In genomic region chr3:177692304-177692703, GRCh38 we compare ENCODE assay signal across 24 cellular contexts.
"Had no signal": no experiment of that assay in that cellular context is flagged by ENCODE, and none has a peak within 500 bp of the region (broad histone marks: within the 10 kb centered on the region; RNA-seq: fewer than 3 reads in every experiment).

No MANE protein-coding gene starts in this region.

- H3K4me3 ChIP-seq: neural progenitor cell, ovary, psoas muscle, right lobe of liver, sigmoid colon, stomach, thoracic aorta, thyroid gland, tibial nerve, upper lobe of left lung, vagina had no signal

- H3K79me2 ChIP-seq: parathyroid adenoma had no signal

- H3K27ac ChIP-seq: neural progenitor cell, ovary, parathyroid adenoma, psoas muscle, right lobe of liver, sigmoid colon, stomach, thoracic aorta, thyroid gland, tibial nerve, upper lobe of left lung, vagina had no signal

- H3K4me1 ChIP-seq: psoas muscle, right lobe of liver, sigmoid colon, thyroid gland had no signal

- H3K36me3 ChIP-seq: neural progenitor cell, ovary, right lobe of liver, sigmoid colon, stomach, thoracic aorta, thyroid gland, tibial nerve, upper lobe of left lung, vagina had no signal

- H3K4me2 ChIP-seq: neural progenitor cell had no signal

- H3K9ac ChIP-seq: neural progenitor cell, parathyroid adenoma had no signal

- FAIRE-seq: small intestine had no signal

- H2AFZ ChIP-seq: neural progenitor cell, parathyroid adenoma had no signal

- DNase-seq: occipital lobe; ovary; posterior cingulate gyrus; psoas muscle; right cardiac atrium; right lobe of liver; sigmoid colon; small intestine; stimulated activated CD4-positive, alpha-beta T cell treated with anti-CD3 and anti-CD28 coated beads, Interleukin-15, amount 100 ng/mL, for 24 hours; stimulated activated CD4-positive, alpha-beta T cell treated with anti-CD3 and anti-CD28 coated beads, Interleukin-2, amount 100 ng/mL, for 24 hours; stimulated activated CD4-positive, alpha-beta T cell treated with anti-CD3 and anti-CD28 coated beads, Interleukin-2, amount 100 ng/mL, for 48 hours; stimulated activated CD4-positive, alpha-beta T cell treated with anti-CD3 and anti-CD28 coated beads, Interleukin-4, amount 100 ng/mL, for 24 hours; stimulated activated naive B cell treated with anti-CD40 and anti-IgM and Interleukin-4, amounts not matched to agents 10 μg/mL and 1 μg/mL and 100 μg/mL, for 72 hours; stimulated activated naive CD4-positive, alpha-beta T cell treated with Interleukin-2 at 50 U/mL for 16 hours; stomach; thyroid gland; trophoblast cell; upper lobe of left lung had no signal

- H3K9me3 ChIP-seq: ovary, psoas muscle, right lobe of liver, sigmoid colon, stomach, thoracic aorta, thyroid gland, tibial nerve, upper lobe of left lung, vagina had no signal

- ATAC-seq: psoas muscle; right cardiac atrium; right lobe of liver; stimulated activated effector memory CD8-positive, alpha-beta T cell treated with anti-CD3 and anti-CD28 coated beads, Interleukin-12 subunit alpha, Interleukin-12 subunit beta, amount 100 ng/mL, for 72 hours; stimulated activated naive B cell treated with anti-CD40 and anti-IgM and Interleukin-4, amounts not matched to agents 10 μg/mL and 1 μg/mL and 100 μg/mL, for 72 hours had no signal

- H3K27me3 ChIP-seq: neural progenitor cell, ovary, right lobe of liver, sigmoid colon, stomach, thyroid gland, tibial nerve, upper lobe of left lung, vagina had no signal
